12 cellular contexts compared by ENCODE assay signal in genomic region chr1:107786214-107786842, GRCh38.
DNase-seq lines count a peak whose midpoint lies in the region; ATAC-seq, FAIRE-seq and TF ChIP-seq lines count a peak whose summit lies in the region.
"Had no signal": no experiment of that assay in that cellular context is flagged by ENCODE, and none has a peak within 500 bp of the region (broad histone marks: within the 10 kb centered on the region; RNA-seq: fewer than 3 reads in every experiment).

No MANE protein-coding gene starts in this region.

- BruUV-seq in Calu3 (replicated peaks; lab: Mats Ljungman, UMichigan), result no TSS peak

- H3K9me3 Mint-ChIP-seq in activated CD8-positive, alpha-beta T cell treated with anti-CD3 and anti-CD28 coated beads for 36 hours, result no peaks in the 10 kb centered on the region
- H3K9me3 Mint-ChIP-seq in natural killer cell (no peaks in the 10 kb centered on the region), Calu3 (ENCODE audit: low read depth, unreplicated experiment) (no peaks in the 10 kb centered on the region)

- TF ChIP-seq CTCF in activated CD8-positive, alpha-beta T cell treated with anti-CD3 and anti-CD28 coated beads for 36 hours (IDR thresholded peaks at IDR 0.05), result peak; percentile 6
- TF ChIP-seq CTCF in natural killer cell (IDR thresholded peaks at IDR 0.05) (no peak), Calu3 (IDR thresholded peaks at IDR 0.05; ENCODE audit: unreplicated experiment) (no peak)

- DNase-seq in DMS53 (lab: John Stamatoyannopoulos, UW) (peak; percentile 24), DMS53 treated with DMSO at 0.1 percent for 48 hours (lab: John Stamatoyannopoulos, UW; ENCODE audit: unreplicated experiment) (no peak), GM12892 (ENCODE audit: insufficient read length) (no peak), natural killer cell (no peak), NCI-H2171 treated with DMSO at 0.1 percent for 48 hours (lab: John Stamatoyannopoulos, UW) (no peak), Calu3 (no peak)
- no peak for DNase-seq in activated CD8-positive, alpha-beta T cell treated with anti-CD3 and anti-CD28 coated beads for 36 hours
- DNase-seq: 8988T, MM.1S, retina, SHP77 treated with DMSO at 0.1 percent for 48 hours had no signal

- peak overlapping the region; percentile 81 for H3K27ac Mint-ChIP-seq in activated CD8-positive, alpha-beta T cell treated with anti-CD3 and anti-CD28 coated beads for 36 hours
- H3K27ac Mint-ChIP-seq in natural killer cell (peak overlapping the region; percentile 91 to 92), Calu3 (ENCODE audit: unreplicated experiment) (no peak overlapping the region)

- intact Hi-C loops in activated CD8-positive, alpha-beta T cell treated with anti-CD3 and anti-CD28 coated beads for 36 hours (cut with micrococcal nuclease), result loop anchor here (5.0 to 10.0 kb wide), 3 partner anchors 108 to 176 kb away; no protein-coding TSS in a partner anchor
- intact Hi-C loops in natural killer cell (cut with micrococcal nuclease) (loop anchor here (1.0 to 2.0 kb wide), 5 partner anchors 35 to 294 kb away; no protein-coding TSS in a partner anchor), Calu3 (cut with micrococcal nuclease; ENCODE audit: unreplicated experiment) (no loop called here)

- H3K4me3 Mint-ChIP-seq in activated CD8-positive, alpha-beta T cell treated with anti-CD3 and anti-CD28 coated beads for 36 hours, result peak overlapping the region; percentile 52
- H3K4me3 Mint-ChIP-seq in natural killer cell (peak overlapping the region; percentile 85), Calu3 (ENCODE audit: low read depth, unreplicated experiment) (no peak overlapping the region)

- H3K4me1 Mint-ChIP-seq in activated CD8-positive, alpha-beta T cell treated with anti-CD3 and anti-CD28 coated beads for 36 hours (ENCODE audit: low read depth), result peaks cover 59% of the 10 kb centered on the region
- H3K4me1 Mint-ChIP-seq in natural killer cell (peaks cover 86 to 88% of the 10 kb centered on the region in 2 donors), Calu3 (ENCODE audit: low read depth, unreplicated experiment) (no peaks in the 10 kb centered on the region)

- ATAC-seq in activated CD8-positive, alpha-beta T cell treated with anti-CD3 and anti-CD28 coated beads for 36 hours, result peak; percentile 75
- ATAC-seq in natural killer cell, result peak; percentile 71 to 81 (median 74)
- ATAC-seq in HG03520 (IDR thresholded peaks at IDR 0.05; ENCODE audit: unreplicated experiment), result no peak

- H3K36me3 Mint-ChIP-seq in activated CD8-positive, alpha-beta T cell treated with anti-CD3 and anti-CD28 coated beads for 36 hours (ENCODE audit: low read depth), result no peaks in the 10 kb centered on the region
- H3K36me3 Mint-ChIP-seq in natural killer cell (no peaks in the 10 kb centered on the region), Calu3 (ENCODE audit: insufficient read depth, unreplicated experiment) (no peaks in the 10 kb centered on the region)

- FAIRE-seq in GM12892 (lab: Jason Lieb, UNC), result peak; percentile 33

- no peaks in the 10 kb centered on the region for H3K27me3 Mint-ChIP-seq in activated CD8-positive, alpha-beta T cell treated with anti-CD3 and anti-CD28 coated beads for 36 hours
- H3K27me3 Mint-ChIP-seq in natural killer cell (ENCODE audit: low read depth in 2 of 2) (no peaks in the 10 kb centered on the region), Calu3 (ENCODE audit: unreplicated experiment) (peaks cover 26% of the 10 kb centered on the region)

- no peak for TF ChIP-seq POLR2A in GM12892 (IDR thresholded peaks at IDR 0.05; ENCODE audit: low read depth, low read length)

- CTCF ChIA-PET in activated CD8-positive, alpha-beta T cell treated with anti-CD3 and anti-CD28 coated beads for 36 hours (lab: Charles Lee), result interaction anchor here (0.6 to 17.5 kb wide), 5 partner anchors 98 to 341 kb away, joined by 3 to 350 read pairs (median 3); partner anchors contain the start of gene VAV3
- CTCF ChIA-PET in Calu3 (lab: Charles Lee), result no interaction called here

- POLR2A ChIA-PET in activated CD8-positive, alpha-beta T cell treated with anti-CD3 and anti-CD28 coated beads for 36 hours (lab: Charles Lee), result interaction anchor here (0.6 to 2.9 kb wide), 2 partner anchors 23 to 178 kb away, joined by 3 to 9 read pairs; partner anchors contain the start of gene VAV3
